23 cellular contexts compared by ENCODE assay signal in genomic region chr10:122853665-122854313, GRCh38. TPM values are rescaled to one million over a fixed set of nuclear protein-coding genes. Genes with fewer than 3 reads are reported as not detected.
DNase-seq lines count a peak whose midpoint lies in the region; ATAC-seq and TF ChIP-seq lines count a peak whose summit lies in the region.
"Had no signal": no experiment of that assay in that cellular context is flagged by ENCODE, and none has a peak within 500 bp of the region (broad histone marks: within the 10 kb centered on the region; RNA-seq: fewer than 3 reads in every experiment).

No MANE protein-coding gene starts in this region.

- in situ Hi-C loops in GM23248 (cut with MboI), result no loop called here

- H3K4me3 ChIP-seq in GM23248 (peak overlapping the region; percentile 57), fibroblast of the aortic adventitia (ENCODE audit: low read depth, low read length) (no peak overlapping the region), adrenal gland (no peak overlapping the region)
- H3K4me3 ChIP-seq: cardiac muscle cell, GM12878, smooth muscle cell, stomach, vagina had no signal

- H3K4me1 ChIP-seq in GM23248 (ENCODE audit: insufficient read depth) (peaks cover 71% of the 10 kb centered on the region), adrenal gland (replicated peaks in 1 of 2) (no peaks in the 10 kb centered on the region)
- H3K4me1 ChIP-seq: stomach, vagina had no signal

- H3K4me2 ChIP-seq in GM23248 (ENCODE audit: unreplicated experiment), result peak overlapping the region; percentile 81
- H3K4me2 ChIP-seq: smooth muscle cell had no signal

- no peaks in the 10 kb centered on the region for H3K9me2 ChIP-seq in GM23248 (ENCODE audit: insufficient read depth)

- H3K36me3 Mint-ChIP-seq in activated T-helper 17 cell treated with anti-CD3 and anti-CD28 coated beads, Interleukin-2, amount 50 U/mL, for 72 hours (ENCODE audit: low read depth), result peaks cover 87% of the 10 kb centered on the region
- H3K36me3 Mint-ChIP-seq in glutamatergic neuron (ENCODE audit: unreplicated experiment), result peaks cover 10% of the 10 kb centered on the region

- H3K9me3 ChIP-seq in GM23248 (ENCODE audit: low read depth) (no peaks in the 10 kb centered on the region), adrenal gland (replicated peaks in 1 of 3) (no peaks in the 10 kb centered on the region)
- H3K9me3 ChIP-seq: stomach, vagina had no signal

- H3K27me3 ChIP-seq in GM23248 (replicated peaks; ENCODE audit: insufficient read depth) (no peaks in the 10 kb centered on the region), adrenal gland (no peaks in the 10 kb centered on the region)
- H3K27me3 ChIP-seq: cardiac muscle cell, stomach, vagina had no signal

- WGBS in GM23248 (ENCODE audit: low coverage in 1 of 2, low lambda C conversion rate in 2 of 2, missing lambda C conversion rate in 2 of 2), 2 experiments, result 88 to 96% methylated on average over 1 of the region's 1 CpG
- WGBS in adrenal gland, 4 donors, result 81 to 93% (median 85%) methylated on average over 1 of the region's 1 CpG

- no peak overlapping the region for H3K4me3 Mint-ChIP-seq in activated T-helper 17 cell treated with anti-CD3 and anti-CD28 coated beads, Interleukin-2, amount 50 U/mL, for 72 hours
- H3K4me3 Mint-ChIP-seq in glutamatergic neuron (ENCODE audit: unreplicated experiment), result no peak overlapping the region
- H3K4me3 Mint-ChIP-seq: activated naive CD4-positive, alpha-beta T cell treated with anti-CD3 and anti-CD28 coated beads for 36 hours; CD14-positive monocyte; H9 had no signal

- no peaks in the 10 kb centered on the region for H4K20me1 ChIP-seq in GM23248 (ENCODE audit: insufficient read depth)

- H3K27ac Mint-ChIP-seq in activated T-helper 17 cell treated with anti-CD3 and anti-CD28 coated beads, Interleukin-2, amount 50 U/mL, for 72 hours, result peak overlapping the region; percentile 53
- H3K27ac Mint-ChIP-seq in glutamatergic neuron (ENCODE audit: unreplicated experiment), result no peak overlapping the region
- H3K27ac Mint-ChIP-seq: activated naive CD4-positive, alpha-beta T cell treated with anti-CD3 and anti-CD28 coated beads for 36 hours; H9 had no signal

- H3K79me2 ChIP-seq in GM23248 (ENCODE audit: insufficient read depth), result peaks cover 13% of the 10 kb centered on the region

- peak; percentile 45 for ATAC-seq in activated T-helper 17 cell treated with anti-CD3 and anti-CD28 coated beads, Interleukin-2, amount 50 U/mL, for 72 hours (replicated peaks)
- no peak for ATAC-seq in omental fat pad (ENCODE audit: low FRiP score)
- ATAC-seq: GM12878 had no signal

- no peak overlapping the region for H2AFZ ChIP-seq in GM23248

- H3K27ac ChIP-seq in GM23248, result peak overlapping the region; percentile 93
- H3K27ac ChIP-seq in adrenal gland, result no peak overlapping the region
- H3K27ac ChIP-seq: cardiac muscle cell, stomach, vagina had no signal

- peak overlapping the region; percentile 69 for H3K9ac ChIP-seq in GM23248

- peaks cover 5% of the 10 kb centered on the region for H3K4me1 Mint-ChIP-seq in activated T-helper 17 cell treated with anti-CD3 and anti-CD28 coated beads, Interleukin-2, amount 50 U/mL, for 72 hours
- peaks cover 8% of the 10 kb centered on the region for H3K4me1 Mint-ChIP-seq in glutamatergic neuron (ENCODE audit: low read depth, unreplicated experiment)
- H3K4me1 Mint-ChIP-seq: CD14-positive monocyte had no signal

- H3K36me3 ChIP-seq in GM23248 (ENCODE audit: low read depth), result no peaks in the 10 kb centered on the region
- no peaks in the 10 kb centered on the region for H3K36me3 ChIP-seq in adrenal gland (replicated peaks in 1 of 2)
- H3K36me3 ChIP-seq: cardiac muscle cell, vagina had no signal

- no peaks in the 10 kb centered on the region for H3K9me3 Mint-ChIP-seq in activated T-helper 17 cell treated with anti-CD3 and anti-CD28 coated beads, Interleukin-2, amount 50 U/mL, for 72 hours
- H3K9me3 Mint-ChIP-seq in glutamatergic neuron (ENCODE audit: unreplicated experiment), result no peaks in the 10 kb centered on the region
- H3K9me3 Mint-ChIP-seq: activated naive CD4-positive, alpha-beta T cell treated with anti-CD3 and anti-CD28 coated beads for 36 hours; H9 had no signal

- TF ChIP-seq CTCF in fibroblast of the aortic adventitia (IDR thresholded peaks at IDR 0.05; ENCODE audit: insufficient read depth, low read length), result no peak
- no peak for TF ChIP-seq CTCF in adrenal gland (IDR thresholded peaks at IDR 0.05)
- no peak for TF ChIP-seq CTCF in glutamatergic neuron (IDR thresholded peaks at IDR 0.05; ENCODE audit: partially characterized antibody, unreplicated experiment)
- TF ChIP-seq CTCF in omental fat pad (IDR thresholded peaks at IDR 0.05), result no peak

- DNase-seq in AG08395 (ENCODE audit: low spot score) (peak; percentile 59), GM23248 (peak; percentile 84), fibroblast of the aortic adventitia (ENCODE audit: low read depth) (peak; percentile 38), adrenal gland (no peak), glutamatergic neuron (no peak), omental fat pad (ENCODE audit: low spot score) (no peak)
- no peak for DNase-seq in stimulated activated CD8-positive, alpha-beta memory T cell treated with anti-CD3 and anti-CD28 coated beads, Interleukin-4, amount 100 ng/mL, for 48 hours
- DNase-seq: activated naive CD4-positive, alpha-beta T cell treated with anti-CD3 and anti-CD28 coated beads for 36 hours; effector CD8-positive, alpha-beta T cell; H9; midbrain; NCI-H1105; NCI-H2171 treated with DMSO at 0.1 percent for 48 hours; occipital lobe; SIG-M5; stomach had no signal

- intact Hi-C loops in adrenal gland (cut with DNase I), result no loop called here

- no peaks in the 10 kb centered on the region for H3K27me3 Mint-ChIP-seq in activated T-helper 17 cell treated with anti-CD3 and anti-CD28 coated beads, Interleukin-2, amount 50 U/mL, for 72 hours
- H3K27me3 Mint-ChIP-seq in glutamatergic neuron (ENCODE audit: unreplicated experiment), result peaks cover 2% of the 10 kb centered on the region

- H3F3A ChIP-seq in GM23248 (ENCODE audit: insufficient read depth), result peaks cover 60% of the 10 kb centered on the region

- TF ChIP-seq POLR2A in adrenal gland (IDR thresholded peaks at IDR 0.05), result no peak

RNA-seq across cellular contexts. Expression of gene CUZD1, which starts 8.1 kb away (rescaled TPM):
- total RNA-seq in GM23248 (2014; rRNA removed; shearing (Covaris generic)), result 0.11 and 0.13 TPM in 2 replicates
- polyA plus RNA-seq in GM23248 (2016; fragmentation: Nextera tagmentation; extraction: Ambion mirVana), result 0.22 and 0.31 TPM in 2 replicates
- total RNA-seq in activated T-helper 17 cell treated with anti-CD3 and anti-CD28 coated beads, Interleukin-2, amount 50 U/mL, for 72 hours, result 1 to 10 TPM; 2.6 to 3.3 TPM
- total RNA-seq in fibroblast of the aortic adventitia (ENCODE audit: low replicate concordance), result 0.72 and 1.4 TPM in 2 replicates
- total RNA-seq in adrenal gland, result 1 to 10 TPM in 2 of 8 donors, under 1 TPM in 3, not detected in 3; 0.14 to 1.7 (median 0.57) TPM
- 1 to 10 TPM in 2 of 3 donors, under 1 TPM in 1; 0.26 to 2.2 (median 1.5) TPM for polyA plus RNA-seq in adrenal gland
- total RNA-seq in glutamatergic neuron (ENCODE audit: unreplicated experiment), result 2.4 TPM
- total RNA-seq in omental fat pad, result 1 to 10 TPM in 1 of 4 donors, under 1 TPM in 3; 0.28 to 1.4 (median 0.73) TPM
- total RNA-seq: vagina had no signal
- polyA plus RNA-seq: cardiac muscle cell, smooth muscle cell had no signal

RNA-seq across cellular contexts. Expression of gene FAM24B, which starts 25.6 kb away (rescaled TPM):
- total RNA-seq in GM23248 (2014; rRNA removed; shearing (Covaris generic)), result 3.3 and 3.8 TPM in 2 replicates
- polyA plus RNA-seq in GM23248 (2016; fragmentation: Nextera tagmentation; extraction: Ambion mirVana), result 5.7 and 7.0 TPM in 2 replicates
- total RNA-seq in activated T-helper 17 cell treated with anti-CD3 and anti-CD28 coated beads, Interleukin-2, amount 50 U/mL, for 72 hours, result 10 to 100 TPM; 10.1 to 14.8 TPM
- total RNA-seq in fibroblast of the aortic adventitia (ENCODE audit: low replicate concordance), result 3.1 and 4.3 TPM in 2 replicates
- total RNA-seq in adrenal gland, result 1 to 10 TPM in 5 of 8 donors, under 1 TPM in 2, not detected in 1; 0.77 to 4.1 (median 1.7) TPM
- polyA plus RNA-seq in adrenal gland, result 1 to 10 TPM; 2.0 to 4.0 (median 3.1) TPM
- 15.9 TPM for total RNA-seq in glutamatergic neuron (ENCODE audit: unreplicated experiment)
- total RNA-seq in omental fat pad, result 1 to 10 TPM; 1.0 to 4.4 (median 3.2) TPM
- total RNA-seq: H9, smooth muscle cell, vagina had no signal
- polyA plus RNA-seq: cardiac muscle cell, smooth muscle cell had no signal

RNA-seq across cellular contexts. Expression of gene FAM24A, which starts 56.6 kb away (rescaled TPM):
- total RNA-seq in GM23248 (2014; rRNA removed; shearing (Covaris generic)), result not detected in 2 replicates
- not detected in 2 replicates for polyA plus RNA-seq in GM23248 (2016; fragmentation: Nextera tagmentation; extraction: Ambion mirVana)
- not detected for total RNA-seq in activated T-helper 17 cell treated with anti-CD3 and anti-CD28 coated beads, Interleukin-2, amount 50 U/mL, for 72 hours
- total RNA-seq in fibroblast of the aortic adventitia (ENCODE audit: low replicate concordance), result not detected in 2 replicates
- not detected for total RNA-seq in adrenal gland
- polyA plus RNA-seq in adrenal gland, result not detected
- total RNA-seq in glutamatergic neuron (ENCODE audit: unreplicated experiment), result not detected
- not detected for total RNA-seq in omental fat pad
- total RNA-seq: activated naive CD4-positive, alpha-beta T cell treated with anti-CD3 and anti-CD28 coated beads for 36 hours; cardiac muscle cell; Daoy; GM12878; H9; occipital lobe; smooth muscle cell; stomach; vagina had no signal
- polyA plus RNA-seq: cardiac muscle cell, CD14-positive monocyte, GM12878, smooth muscle cell, stomach had no signal

Comparison
In these comparisons a context has a peak if more than half of its experiments do, and no peak if none do; other contexts are left out.
1. DNase-seq: peak in AG08395 (single experiment), GM23248 (single experiment) and fibroblast of the aortic adventitia (single experiment); none in adrenal gland (0 of 7), stimulated activated CD8-positive, alpha-beta memory T cell treated with anti-CD3 and anti-CD28 coated beads, Interleukin-4, amount 100 ng/mL, for 48 hours (single experiment), glutamatergic neuron (single experiment) and omental fat pad (single experiment).